1 cellular context compared by ENCODE assay signal in genomic region chr18:34358923-34359322, GRCh38.
TF ChIP-seq lines count a peak whose summit lies in the region.

No MANE protein-coding gene starts in this region.

TF ChIP-seq in GM23338, 12 proteins besides CTCF, POLR2A, EP300 and RAD21 (continued from another document):
- TF ChIP-seq ETS1 (IDR thresholded peaks at IDR 0.05) (no peak), NANOG (IDR thresholded peaks at IDR 0.05; ENCODE audit: borderline replicate concordance) (no peak), CREB1 (CRISPR knock-in tag; IDR thresholded peaks at IDR 0.05; ENCODE audit: low read depth) (no peak), EZH2phosphoT487 (IDR thresholded peaks at IDR 0.05; ENCODE audit: unreplicated experiment) (no peak), REST (IDR thresholded peaks at IDR 0.05; ENCODE audit: unreplicated experiment) (no peak), ZNF331 (CRISPR knock-in tag; IDR thresholded peaks at IDR 0.05; ENCODE audit: low read depth) (no peak), EZH2 (IDR thresholded peaks at IDR 0.05; ENCODE audit: low read depth, unreplicated experiment) (no peak)
